ENCODE assay signal across 2 cellular contexts in genomic region chr12:112803620-112804279, GRCh38.
TF ChIP-seq lines count a peak whose summit lies in the region.

No MANE protein-coding gene starts in this region.

TF ChIP-seq in SK-N-SH, 30 proteins besides CTCF, POLR2A, EP300 and RAD21 (continued from another document):
- TF ChIP-seq ZBTB33 (IDR thresholded peaks at IDR 0.05; ENCODE audit: borderline replicate concordance, low read depth) (no peak), TEAD4 (IDR thresholded peaks at IDR 0.05; ENCODE audit: borderline replicate concordance, insufficient read depth) (no peak), TCF12 (IDR thresholded peaks at IDR 0.05) (no peak), TAF1 (IDR thresholded peaks at IDR 0.05; ENCODE audit: borderline replicate concordance, low read depth, low read length) (no peak), MEF2A (IDR thresholded peaks at IDR 0.05; ENCODE audit: borderline replicate concordance, low read depth) (no peak), FOXM1 (IDR thresholded peaks at IDR 0.05; ENCODE audit: low read depth) (no peak), SIN3A (IDR thresholded peaks at IDR 0.05; ENCODE audit: borderline replicate concordance, low read depth, low read length) (no peak), POLR2AphosphoS5 (IDR thresholded peaks at IDR 0.05; ENCODE audit: low read depth, low read length) (no peak), RFX5 (IDR thresholded peaks at IDR 0.05; ENCODE audit: low read length) (no peak), IRF3 (IDR thresholded peaks at IDR 0.05; ENCODE audit: low read depth, low read length) (no peak)

TF ChIP-seq in SK-N-SH treated with all-trans-retinoic acid at 6 μM for 48 hours, 23 proteins besides CTCF, POLR2A, EP300 and RAD21:
- no peak for TF ChIP-seq TSHZ2 (CRISPR knock-in tag; IDR thresholded peaks at IDR 0.05)
- no peak for TF ChIP-seq ARNTL (CRISPR knock-in tag; IDR thresholded peaks at IDR 0.05; ENCODE audit: borderline replicate concordance, low read depth)
- no peak for TF ChIP-seq CSRNP3 (CRISPR knock-in tag; IDR thresholded peaks at IDR 0.05)
- no peak for TF ChIP-seq ZNF565 (CRISPR knock-in tag; conservative IDR thresholded peaks at IDR 0.05; ENCODE audit: low read depth)
- TF ChIP-seq OSR1 (CRISPR knock-in tag; IDR thresholded peaks at IDR 0.05) = no peak
- no peak for TF ChIP-seq TCF4 (CRISPR knock-in tag; IDR thresholded peaks at IDR 0.05; ENCODE audit: borderline replicate concordance)
- no peak for TF ChIP-seq TOX (CRISPR knock-in tag; IDR thresholded peaks at IDR 0.05; ENCODE audit: borderline replicate concordance)
- no peak for TF ChIP-seq ZFP30 (CRISPR knock-in tag; IDR thresholded peaks at IDR 0.05)
- no peak for TF ChIP-seq ESRRG (CRISPR knock-in tag; IDR thresholded peaks at IDR 0.05)
